In the genomic region with DNA sequence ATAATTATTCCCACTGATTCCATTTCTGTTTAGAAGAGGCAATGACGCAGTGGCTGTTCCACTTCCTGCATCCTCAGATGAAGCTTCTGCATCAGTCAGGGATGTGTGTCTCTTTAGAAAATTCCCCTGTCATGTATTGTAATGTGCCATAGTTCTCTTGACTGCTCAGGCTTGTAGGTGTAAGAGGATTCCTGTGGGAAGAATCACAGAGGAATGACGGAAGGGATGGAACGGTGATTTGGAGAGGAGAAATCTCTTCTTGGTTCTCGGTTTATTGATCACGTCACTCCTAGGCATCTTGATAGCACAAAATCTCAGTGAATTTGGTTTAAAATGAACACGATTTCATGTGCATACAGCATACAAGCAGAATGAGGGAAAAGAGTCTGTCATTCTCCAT, we compare ENCODE assay signal across 27 cellular contexts.
"Had no signal": no experiment of that assay in that cellular context is flagged by ENCODE, and none has a peak within 500 bp of the region (broad histone marks: within the 10 kb centered on the region; RNA-seq: fewer than 3 reads in every experiment).

No MANE protein-coding gene starts in this region.

- H3K36me3 Mint-ChIP-seq: brain; immature natural killer cell; memory B cell; natural killer cell treated with Interleukin-12 subunit alpha and Interleukin-12 subunit beta and Interleukin-15 and Interleukin-18, amount 100 ng/mL, for 72 hours had no signal

- DNase-seq: activated B cell treated with CpG ODN at 0.5 μM for 24 hours; activated CD4-positive, alpha-beta T cell treated with anti-CD3 and anti-CD28 coated beads, Interleukin-2, amount 50 U/mL, for 48 hours; activated CD8-positive, alpha-beta memory T cell treated with anti-CD3 and anti-CD28 coated beads, Interleukin-2, amount 10 ng/mL, durations not matched to agents 7 days and 5 days; activated T-cell treated with anti-CD3 and anti-CD28 coated beads for 4 hours; aorta; central memory CD4-positive, alpha-beta T cell; effector memory CD4-positive, alpha-beta T cell; foreskin melanocyte; glutamatergic neuron; immature natural killer cell; left ventricle myocardium superior; ovary; right cardiac atrium; stimulated activated CD4-positive, alpha-beta T cell treated with anti-CD3 and anti-CD28 coated beads, Interleukin-12 subunit alpha, Interleukin-12 subunit beta, amount 100 ng/mL, for 4 hours; stimulated activated CD4-positive, alpha-beta T cell treated with anti-CD3 and anti-CD28 coated beads, Interleukin-4, amount 100 ng/mL, for 4 hours; T-helper 9 cell; tibial artery had no signal

- H3K27ac ChIP-seq: hepatocyte, neutrophil, ovary, prostate gland, tibial artery had no signal

- H3K4me3 Mint-ChIP-seq: activated B cell treated with CpG ODN at 0.5 μM for 24 hours; activated CD4-positive, alpha-beta T cell treated with anti-CD3 and anti-CD28 coated beads for 36 hours; activated CD8-positive, alpha-beta memory T cell treated with anti-CD3 and anti-CD28 coated beads, Interleukin-2, amount 10 ng/mL, durations not matched to agents 7 days and 5 days; brain; immature natural killer cell; memory B cell; natural killer cell treated with Interleukin-12 subunit alpha and Interleukin-12 subunit beta and Interleukin-15 and Interleukin-18, amount 100 ng/mL, for 72 hours; stimulated activated naive CD8-positive, alpha-beta T cell treated with anti-CD3 and anti-CD28 coated beads, Interleukin-15, Interleukin-2, amounts not matched to agents 100 ng/mL and 50 ng/mL, for 24 hours had no signal

- H3K4me1 Mint-ChIP-seq: activated B cell treated with CpG ODN at 0.5 μM for 24 hours, brain, memory B cell had no signal

- H3K4me3 ChIP-seq: hepatocyte, ovary, prostate gland, tibial artery had no signal

- H3K27ac Mint-ChIP-seq: activated B cell treated with CpG ODN at 0.5 μM for 24 hours; activated CD4-positive, alpha-beta T cell treated with anti-CD3 and anti-CD28 coated beads for 36 hours; activated CD8-positive, alpha-beta memory T cell treated with anti-CD3 and anti-CD28 coated beads, Interleukin-2, amount 10 ng/mL, durations not matched to agents 7 days and 5 days; activated naive CD4-positive, alpha-beta T cell treated with anti-CD3 and anti-CD28 coated beads, Interleukin-2, amount 50 U/mL, for 72 hours; brain; immature natural killer cell; memory B cell; natural killer cell treated with Interleukin-12 subunit alpha and Interleukin-12 subunit beta and Interleukin-15 and Interleukin-18, amount 100 ng/mL, for 72 hours; stimulated activated naive CD8-positive, alpha-beta T cell treated with anti-CD3 and anti-CD28 coated beads, Interleukin-15, Interleukin-2, amounts not matched to agents 100 ng/mL and 50 ng/mL, for 24 hours had no signal

- ATAC-seq: activated CD4-positive, alpha-beta T cell treated with anti-CD3 and anti-CD28 coated beads for 36 hours; activated CD8-positive, alpha-beta memory T cell treated with anti-CD3 and anti-CD28 coated beads, Interleukin-2, amount 10 ng/mL, durations not matched to agents 7 days and 5 days; activated naive CD4-positive, alpha-beta T cell treated with anti-CD3 and anti-CD28 coated beads, Interleukin-2, amount 50 U/mL, for 72 hours; esophagus mucosa; left ventricle myocardium superior; natural killer cell treated with Interleukin-12 subunit alpha and Interleukin-12 subunit beta and Interleukin-15 and Interleukin-18, amount 100 ng/mL, for 72 hours; right cardiac atrium had no signal

- H3K36me3 ChIP-seq: neutrophil, ovary, prostate gland, tibial artery had no signal

- H3K9me3 ChIP-seq: neutrophil, ovary, prostate gland, tibial artery had no signal

- H3K9me3 Mint-ChIP-seq: activated B cell treated with CpG ODN at 0.5 μM for 24 hours; immature natural killer cell; memory B cell; natural killer cell treated with Interleukin-12 subunit alpha and Interleukin-12 subunit beta and Interleukin-15 and Interleukin-18, amount 100 ng/mL, for 72 hours; stimulated activated naive CD8-positive, alpha-beta T cell treated with anti-CD3 and anti-CD28 coated beads, Interleukin-15, Interleukin-2, amounts not matched to agents 100 ng/mL and 50 ng/mL, for 24 hours had no signal

- H3K27me3 ChIP-seq: neutrophil, ovary had no signal

- H3K4me1 ChIP-seq: prostate gland, tibial artery had no signal
